ENCODE assay signal across 30 cellular contexts in genomic region chr2:102369866-102370265, GRCh38. TPM values are rescaled to one million over a fixed set of nuclear protein-coding genes. Genes with fewer than 3 reads are reported as not detected.
"Had no signal": no experiment of that assay in that cellular context is flagged by ENCODE, and none has a peak within 500 bp of the region (broad histone marks: within the 10 kb centered on the region; RNA-seq: fewer than 3 reads in every experiment).

No MANE protein-coding gene starts in this region.

- H3K27ac Mint-ChIP-seq: activated B cell treated with CpG ODN at 0.5 μM for 24 hours, brain had no signal

- H3K36me3 ChIP-seq: SJSA1 had no signal

- H3K27ac ChIP-seq: SJSA1 had no signal

- H3K4me3 Mint-ChIP-seq: activated B cell treated with CpG ODN at 0.5 μM for 24 hours; activated CD8-positive, alpha-beta memory T cell treated with anti-CD3 and anti-CD28 coated beads, Interleukin-2, amount 10 ng/mL, durations not matched to agents 7 days and 5 days; activated naive CD4-positive, alpha-beta T cell treated with anti-CD3 and anti-CD28 coated beads for 36 hours; brain; central memory CD8-positive, alpha-beta T cell had no signal

- H3K4me1 Mint-ChIP-seq: brain had no signal

- ATAC-seq: activated CD8-positive, alpha-beta memory T cell treated with anti-CD3 and anti-CD28 coated beads, Interleukin-2, amount 10 ng/mL, durations not matched to agents 7 days and 5 days; activated T-cell treated with anti-CD3 and anti-CD28 coated beads, Interleukin-2, amount 50 U/mL, for 4 hours; activated T-helper 17 cell treated with anti-CD3 and anti-CD28 coated beads, Interleukin-2, amount 50 U/mL, for 72 hours; PC-3; SK-N-SH treated with all-trans-retinoic acid at 6 μM for 48 hours had no signal

- H3K27me3 Mint-ChIP-seq: activated B cell treated with CpG ODN at 0.5 μM for 24 hours; activated CD8-positive, alpha-beta memory T cell treated with anti-CD3 and anti-CD28 coated beads, Interleukin-2, amount 10 ng/mL, durations not matched to agents 7 days and 5 days; activated naive CD8-positive, alpha-beta T cell; activated T-helper 17 cell treated with anti-CD3 and anti-CD28 coated beads, Interleukin-2, amount 50 U/mL, for 72 hours; central memory CD8-positive, alpha-beta T cell had no signal

- FAIRE-seq: astrocyte, RCC 7860, TTC549 had no signal

- H3K4me3 ChIP-seq: SJSA1 had no signal

- DNase-seq: activated B cell treated with CpG ODN at 0.5 μM for 24 hours; activated CD8-positive, alpha-beta memory T cell treated with anti-CD3 and anti-CD28 coated beads, Interleukin-2, amount 10 ng/mL, durations not matched to agents 7 days and 5 days; activated gamma-delta T cell; activated naive CD4-positive, alpha-beta T cell treated with anti-CD3 and anti-CD28 coated beads for 36 hours; activated T-cell treated with anti-CD3 and anti-CD28 coated beads, Interleukin-2, amount 50 U/mL, for 4 hours; amygdala; Kasumi-1; KBM-7; NCI-H1048; NCI-H146; NCI-H1930; NCI-H2171; NCI-H345; NCI-H510A; NCI-H526 treated with DMSO at 0.1 percent for 48 hours; NCI-H82; PC-3; SHP77; SW 1271; T-helper 2 cell; T1000 had no signal

- H3K4me1 ChIP-seq: SJSA1 had no signal

- H3K36me3 Mint-ChIP-seq: brain had no signal

RNA-seq across cellular contexts. Expression of gene IL18R1, which starts 14.3 kb away (rescaled TPM):
- total RNA-seq: SJSA1 had no signal

RNA-seq across cellular contexts. Expression of gene IL18RAP, which starts 53.1 kb away (rescaled TPM):
- total RNA-seq: astrocyte, PC-3, SJSA1 had no signal

RNA-seq across cellular contexts. Expression of gene IL1RL1, which starts 58.5 kb away (rescaled TPM):
- total RNA-seq: activated B cell treated with CpG ODN at 0.5 μM for 24 hours, SJSA1 had no signal
